In the genomic region with DNA sequence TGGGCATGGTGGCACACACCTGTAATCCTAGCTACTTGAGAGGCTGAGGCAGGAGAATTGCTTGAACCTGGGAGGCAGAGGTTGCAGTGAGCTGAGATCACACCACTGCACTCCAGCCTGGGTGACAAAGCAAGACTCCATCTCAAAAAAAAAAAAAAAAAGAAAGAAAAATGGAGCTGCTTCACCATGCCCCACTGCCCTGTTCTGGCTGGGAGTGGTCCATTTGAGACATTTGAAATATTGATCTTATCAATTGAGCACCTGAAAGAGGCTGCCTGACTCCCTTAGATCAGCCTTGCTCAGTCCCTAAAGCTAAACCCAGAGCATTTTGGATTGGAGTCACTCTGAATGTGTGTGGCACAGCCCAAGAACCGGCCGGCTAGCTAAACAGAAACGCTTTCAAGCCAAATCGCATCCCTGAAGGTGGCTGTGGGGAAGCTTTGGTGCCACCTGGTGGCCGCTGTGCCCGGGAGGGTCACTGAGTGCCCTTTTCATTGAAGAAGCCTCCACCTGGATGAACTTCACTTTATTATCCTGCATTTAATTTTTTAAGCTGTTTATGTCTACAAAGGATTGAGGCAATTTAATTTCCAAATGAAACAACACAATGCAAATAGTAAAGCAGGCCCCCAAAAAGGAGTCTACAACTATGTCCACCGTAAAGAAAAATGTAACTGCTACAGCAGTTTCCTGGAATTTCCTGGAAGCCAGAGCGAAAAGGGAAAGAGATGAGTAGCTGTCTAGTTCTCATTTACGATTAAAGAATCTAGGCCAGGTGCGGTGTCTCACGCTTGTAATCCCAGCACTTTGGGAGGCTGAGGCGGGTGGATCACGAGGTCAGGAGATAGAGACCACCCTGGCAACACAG, we compare ENCODE assay signal across 8 cellular contexts. TPM values are rescaled to one million over a fixed set of nuclear protein-coding genes. Genes with fewer than 3 reads are reported as not detected.
A peak's percentile ranks its signal among the peaks of the same experiment; 100 is the strongest.
DNase-seq lines count a peak whose midpoint lies in the region; ATAC-seq and TF ChIP-seq lines count a peak whose summit lies in the region.

No MANE protein-coding gene starts in this region.

- H3K4me3 Mint-ChIP-seq in activated CD4-positive, alpha-beta memory T cell treated with anti-CD3 and anti-CD28 coated beads for 36 hours: no peak overlapping the region

- H3K9me3 Mint-ChIP-seq in activated CD4-positive, alpha-beta memory T cell treated with anti-CD3 and anti-CD28 coated beads for 36 hours: no peaks in the 10 kb centered on the region

- H3K4me1 Mint-ChIP-seq in activated CD4-positive, alpha-beta memory T cell treated with anti-CD3 and anti-CD28 coated beads for 36 hours (ENCODE audit: low read depth): no peaks in the 10 kb centered on the region

- H3K36me3 ChIP-seq in lung (ENCODE audit: control insufficient read depth in 2 of 2, insufficient read depth in 2 of 2, low read length in 2 of 2): no peaks in the 10 kb centered on the region

- POLR2A ChIA-PET in activated CD4-positive, alpha-beta memory T cell treated with anti-CD3 and anti-CD28 coated beads for 36 hours (lab: Charles Lee): interaction anchor here (1.2 kb wide), 1 partner anchor 161 kb away, joined by 4 read pairs; no protein-coding TSS in a partner anchor

- CTCF ChIA-PET in activated CD4-positive, alpha-beta memory T cell treated with anti-CD3 and anti-CD28 coated beads for 36 hours (lab: Charles Lee): interaction anchor here (0.6 to 6.0 kb wide), 70 partner anchors 8 to 1743 kb away, joined by 3 to 244 read pairs (median 5); no protein-coding TSS in a partner anchor

- H3K27me3 Mint-ChIP-seq in activated CD4-positive, alpha-beta memory T cell treated with anti-CD3 and anti-CD28 coated beads for 36 hours: no peaks in the 10 kb centered on the region

- peak; percentile 49 for ATAC-seq in HG03039 (IDR thresholded peaks at IDR 0.05; ENCODE audit: unreplicated experiment)
- ATAC-seq in lung (ENCODE audit: insufficient read depth, low FRiP score): peak; percentile 85
- ATAC-seq in HG03135 (IDR thresholded peaks at IDR 0.05; ENCODE audit: unreplicated experiment): no peak

- no peaks in the 10 kb centered on the region for H3K36me3 Mint-ChIP-seq in activated CD4-positive, alpha-beta memory T cell treated with anti-CD3 and anti-CD28 coated beads for 36 hours

- H3K27ac ChIP-seq in dorsolateral prefrontal cortex (peak overlapping the region in 40 of 59 donors; percentile 4 to 79 (median 54)), lung (ENCODE audit: low read depth in 1 of 2, low read length in 1 of 2) (no peak overlapping the region)

- peaks cover 0 to 6% of the 10 kb centered on the region in 2 donors for H3K4me1 ChIP-seq in lung (ENCODE audit: control insufficient read depth in 2 of 2, insufficient read depth in 2 of 2, low read length in 2 of 2)

- H3K4me3 ChIP-seq in dorsolateral prefrontal cortex (peak overlapping the region in 12 of 59 donors; percentile 7 to 30 (median 21)), lung (no peak overlapping the region)

- WGBS in lung, 2 donors: 43 to 47% methylated on average over 13 of the region's 13 CpGs

- no peaks in the 10 kb centered on the region for H3K27me3 ChIP-seq in dorsolateral prefrontal cortex
- no peaks in the 10 kb centered on the region for H3K27me3 ChIP-seq in lung (ENCODE audit: control insufficient read depth, insufficient read depth)

- DNase-seq in NCI-H526 treated with DMSO at 0.1 percent for 48 hours (lab: John Stamatoyannopoulos, UW) (peak; percentile 85), dorsolateral prefrontal cortex (peak; percentile 78 to 91 (median 88)), lung (ENCODE audit: low spot score) (peak; percentile 78)
- DNase-seq in activated CD4-positive, alpha-beta memory T cell treated with anti-CD3 and anti-CD28 coated beads for 36 hours: peak; percentile 85
- peak; percentile 19 for DNase-seq in stimulated activated CD8-positive, alpha-beta memory T cell treated with anti-CD3 and anti-CD28 coated beads, Interleukin-12 subunit alpha, Interleukin-12 subunit beta, amount 100 ng/mL, for 4 hours (ENCODE audit: low read depth)

- no peak overlapping the region for H3K27ac Mint-ChIP-seq in activated CD4-positive, alpha-beta memory T cell treated with anti-CD3 and anti-CD28 coated beads for 36 hours

- intact Hi-C loops in activated CD4-positive, alpha-beta memory T cell treated with anti-CD3 and anti-CD28 coated beads for 36 hours (cut with micrococcal nuclease): loop anchor here (1.0 to 5.0 kb wide), 3 partner anchors 64 to 511 kb away; partner anchors contain the start of gene FAM124A
- intact Hi-C loops in dorsolateral prefrontal cortex (cut with DNase I): loop anchor here (1.0 to 10.0 kb wide), 5 partner anchors 64 to 508 kb away; partner anchors contain the start of gene FAM124A (in 1 of the 2)

- peak; percentile 95 for TF ChIP-seq CTCF in GM12873 (IDR thresholded peaks at IDR 0.05; ENCODE audit: insufficient read depth, low read depth, low read length, missing control alignments)
- peak; percentile 92 to 99 (median 97) for TF ChIP-seq CTCF in dorsolateral prefrontal cortex (IDR thresholded peaks at IDR 0.05 in 54 of 56, conservative IDR thresholded peaks at IDR 0.05 in 2 of 56; ENCODE audit: low read depth in 1 of 56, partially characterized antibody in 56 of 56)
- TF ChIP-seq CTCF in lung (IDR thresholded peaks at IDR 0.05; ENCODE audit: control extremely low read depth, extremely low read depth): peak; percentile 76

- H3K9me3 ChIP-seq in lung (ENCODE audit: control insufficient read depth in 2 of 2, insufficient read depth in 1 of 2, low read length in 1 of 2): no peaks in the 10 kb centered on the region

RNA-seq across cellular contexts. Expression of gene SERPINE3, which starts 53.1 kb away (rescaled TPM):
- not detected for total RNA-seq in activated CD4-positive, alpha-beta memory T cell treated with anti-CD3 and anti-CD28 coated beads for 36 hours
- 1 to 10 TPM in 6 of 120 experiments, under 1 TPM in 63, not detected in 51; 0.20 to 2.0 (median 0.52) TPM for total RNA-seq in dorsolateral prefrontal cortex
- total RNA-seq in lung: not detected
- not detected for polyA plus RNA-seq in lung

Comparison
In these comparisons a context has a peak if more than half of its experiments do, and no peak if none do; other contexts are left out.
1. DNase-seq: peak in every context shown above with its lines; median percentile 88 in dorsolateral prefrontal cortex; 85 in NCI-H526 treated with DMSO at 0.1 percent for 48 hours; 85 in activated CD4-positive, alpha-beta memory T cell treated with anti-CD3 and anti-CD28 coated beads for 36 hours; 78 in lung; 19 in stimulated activated CD8-positive, alpha-beta memory T cell treated with anti-CD3 and anti-CD28 coated beads, Interleukin-12 subunit alpha, Interleukin-12 subunit beta, amount 100 ng/mL, for 4 hours.
2. H3K27ac ChIP-seq: peak in dorsolateral prefrontal cortex (40 of 59); none in lung (0 of 2).
3. Peak in every context shown above with its lines, with median percentiles within 50 percentile points of each other: CTCF ChIP-seq.